10 cellular contexts compared by ENCODE assay signal in the genomic region with DNA sequence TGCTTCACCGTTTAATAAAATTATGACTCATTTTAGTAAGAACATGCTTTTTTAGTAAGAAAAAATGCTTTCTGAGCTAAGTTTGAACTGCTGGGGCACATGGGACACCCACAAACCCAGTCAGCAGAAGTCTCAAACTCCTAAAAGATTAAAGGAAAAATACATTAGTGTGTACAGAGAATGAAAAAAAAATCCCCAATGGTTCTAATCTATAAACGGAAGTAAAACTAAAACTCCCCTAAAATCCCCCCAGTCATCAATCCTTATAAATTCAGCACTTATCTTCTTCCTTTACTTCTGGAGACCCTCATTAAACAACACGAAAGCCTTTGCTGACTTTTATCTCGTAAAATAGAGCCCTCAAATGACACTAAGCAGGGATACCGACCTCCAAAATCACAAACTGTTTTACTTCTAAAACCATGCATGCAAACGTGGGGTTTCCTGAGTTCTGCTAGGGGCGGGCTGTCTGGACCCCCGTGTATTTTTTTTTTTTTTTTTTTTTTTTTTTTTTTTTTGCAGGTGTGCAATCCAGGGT. TPM values are rescaled to one million over a fixed set of nuclear protein-coding genes. Genes with fewer than 3 reads are reported as not detected.
A peak's percentile ranks its signal among the peaks of the same experiment; 100 is the strongest.
DNase-seq lines count a peak whose midpoint lies in the region; ATAC-seq and TF ChIP-seq lines count a peak whose summit lies in the region.
"Had no signal": no experiment of that assay in that cellular context is flagged by ENCODE, and none has a peak within 500 bp of the region (broad histone marks: within the 10 kb centered on the region; RNA-seq: fewer than 3 reads in every experiment).

No MANE protein-coding gene starts in this region.

- H3K9me3 Mint-ChIP-seq in WTC11 (peaks cover 3% of the 10 kb centered on the region; the same call in 1 of the 2 replicates), immature natural killer cell (no peaks in the 10 kb centered on the region)

- POLR2A ChIA-PET in WTC11 (lab: Charles Lee): no interaction called here

- no peak overlapping the region for H3K27ac ChIP-seq in vagina

- DNase-seq in stimulated activated CD4-positive, alpha-beta T cell treated with anti-CD3 and anti-CD28 coated beads, Interleukin-15, amount 100 ng/mL, for 24 hours: peak; percentile 35
- no peak for DNase-seq in stimulated activated CD4-positive, alpha-beta T cell treated with anti-CD3 and anti-CD28 coated beads, Interleukin-2, amount 100 ng/mL, for 48 hours
- DNase-seq in WTC11 (ENCODE audit: low spot score) (no peak), immature natural killer cell (no peak), vagina (ENCODE audit: extremely low spot score in 2 of 2) (no peak), SW480 (ENCODE audit: low spot score) (no peak), NCI-H526 (lab: John Stamatoyannopoulos, UW) (no peak), NCI-H187 treated with DMSO at 0.1 percent for 48 hours (lab: John Stamatoyannopoulos, UW) (no peak)
- DNase-seq: NCI-H1048 had no signal

- peaks cover 28% of the 10 kb centered on the region for H3K4me1 ChIP-seq in vagina

- ATAC-seq in WTC11: no peak

- no peak for TF ChIP-seq POLR2A in vagina (IDR thresholded peaks at IDR 0.05)

- intact Hi-C loops in vagina (cut with DNase I): no loop called here

- H3K27me3 ChIP-seq in vagina: no peaks in the 10 kb centered on the region

- H3K4me3 ChIP-seq in vagina: peak overlapping the region; percentile 45 to 56

- TF ChIP-seq CTCF in WTC11 (IDR thresholded peaks at IDR 0.05): no peak
- TF ChIP-seq CTCF in vagina (IDR thresholded peaks at IDR 0.05): no peak

- CTCF ChIA-PET in WTC11 (lab: Charles Lee): interaction anchor here (1.9 kb wide), 1 partner anchor 17 kb away, joined by 9 read pairs; no protein-coding TSS in a partner anchor

- no peaks in the 10 kb centered on the region for H3K9me3 ChIP-seq in vagina

- H3K36me3 ChIP-seq in vagina: no peaks in the 10 kb centered on the region

- H3K27me3 Mint-ChIP-seq in WTC11 (ENCODE audit: low read depth) (peaks cover 42% of the 10 kb centered on the region), immature natural killer cell (ENCODE audit: low read depth in 3 of 3) (peaks cover 2 to 16% (median 6%) of the 10 kb centered on the region in 3 donors)

- H3K27ac Mint-ChIP-seq in WTC11: no peak overlapping the region
- H3K27ac Mint-ChIP-seq in immature natural killer cell: no peak overlapping the region

- H3K36me3 Mint-ChIP-seq in WTC11 (no peaks in the 10 kb centered on the region), immature natural killer cell (no peaks in the 10 kb centered on the region)

- peak overlapping the region; percentile 83 for H3K4me3 Mint-ChIP-seq in WTC11
- peak overlapping the region; percentile 59 to 81 (median 61) for H3K4me3 Mint-ChIP-seq in immature natural killer cell

- H3K4me1 Mint-ChIP-seq in WTC11 (peaks cover 18% of the 10 kb centered on the region), immature natural killer cell (peaks cover 22 to 34% of the 10 kb centered on the region in 2 donors)

TF ChIP-seq in WTC11, 78 proteins besides CTCF, POLR2A, EP300 and RAD21:
- TF ChIP-seq, protein P1, sequence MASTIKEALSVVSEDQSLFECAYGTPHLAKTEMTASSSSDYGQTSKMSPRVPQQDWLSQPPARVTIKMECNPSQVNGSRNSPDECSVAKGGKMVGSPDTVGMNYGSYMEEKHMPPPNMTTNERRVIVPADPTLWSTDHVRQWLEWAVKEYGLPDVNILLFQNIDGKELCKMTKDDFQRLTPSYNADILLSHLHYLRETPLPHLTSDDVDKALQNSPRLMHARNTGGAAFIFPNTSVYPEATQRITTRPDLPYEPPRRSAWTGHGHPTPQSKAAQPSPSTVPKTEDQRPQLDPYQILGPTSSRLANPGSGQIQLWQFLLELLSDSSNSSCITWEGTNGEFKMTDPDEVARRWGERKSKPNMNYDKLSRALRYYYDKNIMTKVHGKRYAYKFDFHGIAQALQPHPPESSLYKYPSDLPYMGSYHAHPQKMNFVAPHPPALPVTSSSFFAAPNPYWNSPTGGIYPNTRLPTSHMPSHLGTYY (CRISPR knock-in tag; IDR thresholded peaks at IDR 0.05): no peak
- TF ChIP-seq EMX1 (CRISPR knock-in tag; IDR thresholded peaks at IDR 0.05): no peak
TF ChIP-seq in WTC11: peak in this region for 0.

RNA-seq across cellular contexts. Expression of a gene that starts 1.1 kb away (rescaled TPM):
- total RNA-seq in WTC11 (2021) (4.3 to 6.1 TPM (median 5.1 TPM) in 3 replicates), vagina (2.5 TPM)
- polyA plus RNA-seq in immature natural killer cell: under 1 TPM in 1 of 3 donors, not detected in 2; 0.24 TPM
- total RNA-seq: renal cortical epithelial cell had no signal
